Comparison of ENCODE assay signal across 8 cellular contexts in genomic region chr10:80465839-80466590, GRCh38. TPM values are rescaled to one million over a fixed set of nuclear protein-coding genes. Genes with fewer than 3 reads are reported as not detected.
DNase-seq lines count a peak whose midpoint lies in the region; ATAC-seq and TF ChIP-seq lines count a peak whose summit lies in the region.

No MANE protein-coding gene starts in this region.

- no peak for TF ChIP-seq EP300 in suprapubic skin (IDR thresholded peaks at IDR 0.05)

- intact Hi-C loops in activated CD4-positive, alpha-beta T cell treated with anti-CD3 and anti-CD28 coated beads for 36 hours (cut with DNase I, micrococcal nuclease), result loop anchor here in 1 of 2 experiments (2.0 kb wide), 1 partner anchor 39 kb away; no protein-coding TSS in a partner anchor

- POLR2A ChIA-PET in activated CD4-positive, alpha-beta T cell treated with anti-CD3 and anti-CD28 coated beads for 36 hours (lab: Charles Lee), result interaction anchor here (1.1 to 1.3 kb wide), 2 partner anchors 18 to 34 kb away, joined by 3 read pairs; no protein-coding TSS in a partner anchor
- POLR2A ChIA-PET in activated CD4-positive, alpha-beta T cell treated with anti-CD3 and anti-CD28 coated beads, Interleukin-2, amount 10 ng/mL, durations not matched to agents 7 days and 5 days (lab: Charles Lee), result no interaction called here

- peaks cover 7% of the 10 kb centered on the region for H3K36me3 ChIP-seq in suprapubic skin
- no peaks in the 10 kb centered on the region for H3K36me3 ChIP-seq in Karpas-422 (ENCODE audit: insufficient read depth, low read length)

- H3K9me3 ChIP-seq in suprapubic skin (no peaks in the 10 kb centered on the region), Karpas-422 (ENCODE audit: low read length) (no peaks in the 10 kb centered on the region)

- H3K27me3 ChIP-seq in foreskin keratinocyte, result no peaks in the 10 kb centered on the region
- no peaks in the 10 kb centered on the region for H3K27me3 ChIP-seq in suprapubic skin
- no peaks in the 10 kb centered on the region for H3K27me3 ChIP-seq in Karpas-422 (ENCODE audit: low read length)

- H3K9me3 Mint-ChIP-seq in activated CD4-positive, alpha-beta T cell treated with anti-CD3 and anti-CD28 coated beads for 36 hours (ENCODE audit: low read depth), result no peaks in the 10 kb centered on the region
- H3K9me3 Mint-ChIP-seq in activated CD4-positive, alpha-beta T cell treated with anti-CD3 and anti-CD28 coated beads, Interleukin-2, amount 10 ng/mL, durations not matched to agents 7 days and 5 days, result no peaks in the 10 kb centered on the region

- peaks cover 98% of the 10 kb centered on the region for H3K4me1 Mint-ChIP-seq in activated CD4-positive, alpha-beta T cell treated with anti-CD3 and anti-CD28 coated beads for 36 hours
- H3K4me1 Mint-ChIP-seq in activated CD4-positive, alpha-beta T cell treated with anti-CD3 and anti-CD28 coated beads, Interleukin-2, amount 10 ng/mL, durations not matched to agents 7 days and 5 days, result peaks cover 98% of the 10 kb centered on the region

- WGBS in suprapubic skin, result 85% methylated on average over 10 of the region's 10 CpGs

- H2AFZ ChIP-seq in Karpas-422 (ENCODE audit: low read length), result no peak overlapping the region

- no peaks in the 10 kb centered on the region for H3K79me2 ChIP-seq in Karpas-422 (ENCODE audit: low read length)

- peak; percentile 52 for ATAC-seq in activated CD4-positive, alpha-beta T cell treated with anti-CD3 and anti-CD28 coated beads for 36 hours
- no peak for ATAC-seq in foreskin keratinocyte
- no peak for ATAC-seq in HG03139 (IDR thresholded peaks at IDR 0.05; ENCODE audit: unreplicated experiment)

- H4K20me1 ChIP-seq in Karpas-422 (ENCODE audit: insufficient read depth, low read depth, low read length), result no peaks in the 10 kb centered on the region

- no peaks in the 10 kb centered on the region for H3K27me3 Mint-ChIP-seq in activated CD4-positive, alpha-beta T cell treated with anti-CD3 and anti-CD28 coated beads for 36 hours
- no peaks in the 10 kb centered on the region for H3K27me3 Mint-ChIP-seq in activated CD4-positive, alpha-beta T cell treated with anti-CD3 and anti-CD28 coated beads, Interleukin-2, amount 10 ng/mL, durations not matched to agents 7 days and 5 days

- peaks cover 23% of the 10 kb centered on the region for H3K36me3 Mint-ChIP-seq in activated CD4-positive, alpha-beta T cell treated with anti-CD3 and anti-CD28 coated beads for 36 hours (ENCODE audit: low read depth)
- H3K36me3 Mint-ChIP-seq in activated CD4-positive, alpha-beta T cell treated with anti-CD3 and anti-CD28 coated beads, Interleukin-2, amount 10 ng/mL, durations not matched to agents 7 days and 5 days (ENCODE audit: low read depth), result peaks cover 70% of the 10 kb centered on the region

- no peak for TF ChIP-seq CTCF in foreskin keratinocyte (conservative IDR thresholded peaks at IDR 0.05)
- no peak for TF ChIP-seq CTCF in suprapubic skin (IDR thresholded peaks at IDR 0.05)

- H3K9ac ChIP-seq in Karpas-422 (ENCODE audit: low read length), result no peak overlapping the region

- peak overlapping the region; percentile 97 for H3K27ac Mint-ChIP-seq in activated CD4-positive, alpha-beta T cell treated with anti-CD3 and anti-CD28 coated beads for 36 hours
- peak overlapping the region; percentile 92 for H3K27ac Mint-ChIP-seq in activated CD4-positive, alpha-beta T cell treated with anti-CD3 and anti-CD28 coated beads, Interleukin-2, amount 10 ng/mL, durations not matched to agents 7 days and 5 days

- TF ChIP-seq POLR2A in suprapubic skin (IDR thresholded peaks at IDR 0.05), result no peak

- no peaks in the 10 kb centered on the region for H3K9me2 ChIP-seq in Karpas-422 (replicated peaks; ENCODE audit: insufficient read depth, low read length)

- H3K27ac ChIP-seq in foreskin keratinocyte (peak overlapping the region; percentile 85), suprapubic skin (peak overlapping the region; percentile 88), Karpas-422 (ENCODE audit: low read length) (no peak overlapping the region)

- H3K4me2 ChIP-seq in Karpas-422 (ENCODE audit: low read depth, low read length, poor library complexity, severe bottlenecking), result no peak overlapping the region

- CTCF ChIA-PET in activated CD4-positive, alpha-beta T cell treated with anti-CD3 and anti-CD28 coated beads for 36 hours (lab: Charles Lee), result interaction anchor here (0.7 to 21.2 kb wide), 6 partner anchors 7 to 61 kb away, joined by 3 to 372 read pairs (median 9); partner anchors contain the start of gene TSPAN14
- CTCF ChIA-PET in activated CD4-positive, alpha-beta T cell treated with anti-CD3 and anti-CD28 coated beads, Interleukin-2, amount 10 ng/mL, durations not matched to agents 7 days and 5 days (lab: Charles Lee), result interaction anchor here (0.6 to 2.7 kb wide), 10 partner anchors 9 to 55 kb away, joined by 3 to 13 read pairs (median 6); no protein-coding TSS in a partner anchor

- peak overlapping the region; percentile 64 for H3K4me3 Mint-ChIP-seq in activated CD4-positive, alpha-beta T cell treated with anti-CD3 and anti-CD28 coated beads for 36 hours
- H3K4me3 Mint-ChIP-seq in activated CD4-positive, alpha-beta T cell treated with anti-CD3 and anti-CD28 coated beads, Interleukin-2, amount 10 ng/mL, durations not matched to agents 7 days and 5 days, result peak overlapping the region; percentile 67

- H3K4me3 ChIP-seq in suprapubic skin, result peak overlapping the region; percentile 36
- H3K4me3 ChIP-seq in Karpas-422 (ENCODE audit: low read length), result no peak overlapping the region

- peaks cover 65% of the 10 kb centered on the region for H3K4me1 ChIP-seq in foreskin keratinocyte
- H3K4me1 ChIP-seq in suprapubic skin, result peaks cover 100% of the 10 kb centered on the region
- H3K4me1 ChIP-seq in Karpas-422 (ENCODE audit: low read length), result peaks cover 16% of the 10 kb centered on the region

- DNase-seq in activated CD4-positive, alpha-beta T cell treated with anti-CD3 and anti-CD28 coated beads for 36 hours, result peak; percentile 65
- DNase-seq in activated CD4-positive, alpha-beta T cell treated with anti-CD3 and anti-CD28 coated beads for 1 hour, result no peak
- DNase-seq in activated CD4-positive, alpha-beta T cell treated with anti-CD3 and anti-CD28 coated beads, Interleukin-2, amount 10 ng/mL, durations not matched to agents 7 days and 5 days, result peak; percentile 69
- DNase-seq in foreskin keratinocyte (no peak), suprapubic skin (ENCODE audit: low spot score in 2 of 2) (no peak), NCI-H1092 (lab: John Stamatoyannopoulos, UW) (no peak), Karpas-422 (no peak)

RNA-seq across cellular contexts. Expression of gene TSPAN14, which starts 11.9 kb away (rescaled TPM):
- 10 to 100 TPM; 37.6 to 43.8 TPM for total RNA-seq in activated CD4-positive, alpha-beta T cell treated with anti-CD3 and anti-CD28 coated beads for 36 hours
- 100 to 1,000 TPM; 127 to 143 TPM for total RNA-seq in activated CD4-positive, alpha-beta T cell treated with anti-CD3 and anti-CD28 coated beads, Interleukin-2, amount 10 ng/mL, durations not matched to agents 7 days and 5 days
- 105 and 139 TPM in 2 replicates for total RNA-seq in foreskin keratinocyte
- polyA plus RNA-seq in foreskin keratinocyte, result 76.4 and 110 TPM in 2 replicates
- 100 to 1,000 TPM in 3 of 4 donors, 10 to 100 TPM in 1; 99.7 to 145 (median 122) TPM for total RNA-seq in suprapubic skin
- 3.4 TPM in 2 replicates for total RNA-seq in Karpas-422 (2014; rRNA removed; shearing (Covaris generic); ENCODE audit: low replicate concordance)

RNA-seq across cellular contexts. Expression of gene PRXL2A, which starts 57.7 kb away (rescaled TPM):
- total RNA-seq in activated CD4-positive, alpha-beta T cell treated with anti-CD3 and anti-CD28 coated beads for 36 hours, result 10 to 100 TPM; 15.0 to 17.6 TPM
- 1 to 10 TPM; 5.4 to 5.7 TPM for total RNA-seq in activated CD4-positive, alpha-beta T cell treated with anti-CD3 and anti-CD28 coated beads, Interleukin-2, amount 10 ng/mL, durations not matched to agents 7 days and 5 days
- 39.8 and 53.7 TPM in 2 replicates for total RNA-seq in foreskin keratinocyte
- polyA plus RNA-seq in foreskin keratinocyte, result 35.0 and 58.5 TPM in 2 replicates
- 100 to 1,000 TPM in 3 of 4 donors, 10 to 100 TPM in 1; 91.0 to 106 (median 105) TPM for total RNA-seq in suprapubic skin
- total RNA-seq in Karpas-422 (2014; rRNA removed; shearing (Covaris generic); ENCODE audit: low replicate concordance), result 1.7 and 7.2 TPM in 2 replicates

Comparison
In these comparisons a context has a peak if more than half of its experiments do, and no peak if none do; other contexts are left out.
1. DNase-seq: peak in activated CD4-positive, alpha-beta T cell treated with anti-CD3 and anti-CD28 coated beads for 36 hours (single experiment) and activated CD4-positive, alpha-beta T cell treated with anti-CD3 and anti-CD28 coated beads, Interleukin-2, amount 10 ng/mL, durations not matched to agents 7 days and 5 days (single experiment); none in activated CD4-positive, alpha-beta T cell treated with anti-CD3 and anti-CD28 coated beads for 1 hour (single experiment), foreskin keratinocyte (0 of 2), suprapubic skin (0 of 2), NCI-H1092 (single experiment) and Karpas-422 (single experiment).